ENCODE assay signal across 37 cellular contexts in genomic region chr4:18069806-18070205, GRCh38. TPM values are rescaled to one million over a fixed set of nuclear protein-coding genes. Genes with fewer than 3 reads are reported as not detected.
DNase-seq lines count a peak whose midpoint lies in the region; ATAC-seq, FAIRE-seq and TF ChIP-seq lines count a peak whose summit lies in the region.
"Had no signal": no experiment of that assay in that cellular context is flagged by ENCODE, and none has a peak within 500 bp of the region (broad histone marks: within the 10 kb centered on the region; RNA-seq: fewer than 3 reads in every experiment).

No MANE protein-coding gene starts in this region.

- H3K27me3 ChIP-seq in endothelial cell of umbilical vein (ENCODE audit: control insufficient read depth in 2 of 2, insufficient read depth in 2 of 2, low read length in 2 of 2) = no peaks in the 10 kb centered on the region
- H3K27me3 ChIP-seq: BLaER1; BLaER1 treated with 17β-estradiol and CSF1 and Interleukin-3, amounts not matched to agents 10 nM and 100 nM had no signal

- ATAC-seq in HG03175 (IDR thresholded peaks at IDR 0.05; ENCODE audit: unreplicated experiment) = no peak
- ATAC-seq: A549; CD8-positive, alpha-beta T cell had no signal

- intact Hi-C loops in endothelial cell of umbilical vein (cut with micrococcal nuclease) = loop anchor here (1.0 kb wide), 1 partner anchor 195 kb away; no protein-coding TSS in a partner anchor

- H3K36me3 Mint-ChIP-seq in endothelial cell (ENCODE audit: low read depth, unreplicated experiment) (no peaks in the 10 kb centered on the region), glutamatergic neuron (ENCODE audit: unreplicated experiment) (no peaks in the 10 kb centered on the region)
- H3K36me3 Mint-ChIP-seq: CD14-positive monocyte; CD4-positive, alpha-beta memory T cell; CD4-positive, CD25-positive, alpha-beta regulatory T cell; CD8-positive, alpha-beta T cell had no signal

- no peak overlapping the region for H2AFZ ChIP-seq in endothelial cell of umbilical vein (ENCODE audit: low read depth, low read length)

- H3K79me2 ChIP-seq in endothelial cell of umbilical vein (ENCODE audit: control insufficient read depth, insufficient read depth, low read length) = no peaks in the 10 kb centered on the region

- H3K9me1 ChIP-seq in endothelial cell of umbilical vein (replicated peaks; ENCODE audit: control insufficient read depth, extremely low read depth, insufficient read depth, low read length) = no peaks in the 10 kb centered on the region

- peaks cover 1% of the 10 kb centered on the region for H3K27me3 Mint-ChIP-seq in endothelial cell (ENCODE audit: unreplicated experiment)
- peaks cover 5% of the 10 kb centered on the region for H3K27me3 Mint-ChIP-seq in glutamatergic neuron (ENCODE audit: unreplicated experiment)

- H3K9me3 ChIP-seq in endothelial cell of umbilical vein (replicated peaks; ENCODE audit: control insufficient read depth, insufficient read depth, low read length) = no peaks in the 10 kb centered on the region
- H3K9me3 ChIP-seq: A549, BE2C, BLaER1, Caco-2 had no signal

- H3K36me3 ChIP-seq in endothelial cell of umbilical vein (ENCODE audit: control insufficient read depth in 2 of 2, extremely low read depth in 1 of 2, insufficient read depth in 2 of 2, low read length in 2 of 2) = no peaks in the 10 kb centered on the region
- H3K36me3 ChIP-seq: BE2C; BLaER1; BLaER1 treated with 17β-estradiol and CSF1 and Interleukin-3, amounts not matched to agents 10 nM and 100 nM had no signal

- H3K9ac ChIP-seq in endothelial cell of umbilical vein (replicated peaks; ENCODE audit: extremely low read depth, insufficient read depth, low read length) = no peak overlapping the region
- H3K9ac ChIP-seq: BLaER1; BLaER1 treated with 17β-estradiol and CSF1 and Interleukin-3, amounts not matched to agents 10 nM and 100 nM had no signal

- H3K4me3 Mint-ChIP-seq in endothelial cell (ENCODE audit: unreplicated experiment) = no peak overlapping the region
- no peak overlapping the region for H3K4me3 Mint-ChIP-seq in glutamatergic neuron (ENCODE audit: unreplicated experiment)
- H3K4me3 Mint-ChIP-seq: B cell; CD14-positive monocyte; CD4-positive, alpha-beta memory T cell; CD4-positive, alpha-beta T cell; CD4-positive, CD25-positive, alpha-beta regulatory T cell; CD8-positive, alpha-beta memory T cell; CD8-positive, alpha-beta T cell had no signal

- H3K4me1 Mint-ChIP-seq in endothelial cell (ENCODE audit: unreplicated experiment) = peaks cover 7% of the 10 kb centered on the region
- no peaks in the 10 kb centered on the region for H3K4me1 Mint-ChIP-seq in glutamatergic neuron (ENCODE audit: low read depth, unreplicated experiment)
- H3K4me1 Mint-ChIP-seq: B cell; CD14-positive monocyte; CD4-positive, alpha-beta memory T cell had no signal

- no peaks in the 10 kb centered on the region for H3K4me1 ChIP-seq in endothelial cell of umbilical vein (ENCODE audit: control insufficient read depth, extremely low read depth, insufficient read depth, low read length)
- H3K4me1 ChIP-seq: A549; BE2C; BLaER1; BLaER1 treated with 17β-estradiol and CSF1 and Interleukin-3, amounts not matched to agents 10 nM and 100 nM; Caco-2 had no signal

- no peak overlapping the region for H3K4me3 ChIP-seq in endothelial cell of umbilical vein (replicated peaks in 1 of 3; ENCODE audit: insufficient read depth in 1 of 3, low read depth in 1 of 3, low read length in 3 of 3)
- H3K4me3 ChIP-seq: A549; BLaER1; BLaER1 treated with 17β-estradiol and CSF1 and Interleukin-3, amounts not matched to agents 10 nM and 100 nM had no signal

- no peaks in the 10 kb centered on the region for H4K20me1 ChIP-seq in endothelial cell of umbilical vein (replicated peaks; ENCODE audit: control insufficient read depth, extremely low read depth, insufficient read depth, low read length)
- H4K20me1 ChIP-seq: BLaER1; BLaER1 treated with 17β-estradiol and CSF1 and Interleukin-3, amounts not matched to agents 10 nM and 100 nM had no signal

- no TSS peak for BruUV-seq in endothelial cell of umbilical vein (replicated peaks; lab: Mats Ljungman, UMichigan)

- CTCF ChIA-PET in endothelial cell of umbilical vein (lab: Charles Lee) = interaction anchor here (1.1 kb wide), 1 partner anchor 34 kb away, joined by 3 read pairs; no protein-coding TSS in a partner anchor

- peak overlapping the region; percentile 14 for H3K27ac Mint-ChIP-seq in endothelial cell (ENCODE audit: unreplicated experiment)
- H3K27ac Mint-ChIP-seq in glutamatergic neuron (ENCODE audit: unreplicated experiment) = no peak overlapping the region
- H3K27ac Mint-ChIP-seq: B cell; CD14-positive monocyte; CD4-positive, alpha-beta memory T cell; CD4-positive, alpha-beta T cell; CD4-positive, CD25-positive, alpha-beta regulatory T cell; CD8-positive, alpha-beta memory T cell; CD8-positive, alpha-beta T cell had no signal

- FAIRE-seq in endothelial cell of umbilical vein (lab: Jason Lieb, UNC) = no peak
- FAIRE-seq: A204.1, A549, D721Med had no signal

- dilution Hi-C loops in endothelial cell of umbilical vein (cut with MboI; ENCODE audit: extremely low pct_ligation_motif_present, low sequenced_read_pairs) = no loop called here

- DNase-seq in dermis blood vessel endothelial cell (peak; percentile 65), dermis microvascular lymphatic vessel endothelial cell (ENCODE audit: low read depth in 2 of 2) (peak; percentile 49 to 86), endothelial cell (ENCODE audit: low spot score) (no peak), endothelial cell of umbilical vein (ENCODE audit: low read depth, low spot score) (peak; percentile 56), NCI-H510A (lab: John Stamatoyannopoulos, UW) (no peak), glutamatergic neuron (no peak), NCI-H226 (no peak)
- DNase-seq: 8988T; ACHN; AML-193; BE2C; C1 segment of cervical spinal cord; Caco-2; Calu3; CD4-positive, alpha-beta memory T cell; CD4-positive, alpha-beta T cell; CD4-positive, CD25-positive, alpha-beta regulatory T cell; CD8-positive, alpha-beta memory T cell; CD8-positive, alpha-beta T cell; COR-L47; DMS 273 treated with DMSO at 0.1 percent for 48 hours; DMS153; DMS53; DMS79; DMS79 treated with DMSO at 0.1 percent for 48 hours; DND-41; EL had no signal

- no peak overlapping the region for H3K4me2 ChIP-seq in endothelial cell of umbilical vein (ENCODE audit: insufficient read depth, low read length)
- H3K4me2 ChIP-seq: A549; BLaER1; BLaER1 treated with 17β-estradiol and CSF1 and Interleukin-3, amounts not matched to agents 10 nM and 100 nM had no signal

- TF ChIP-seq POLR2A in endothelial cell of umbilical vein (IDR thresholded peaks at IDR 0.05; ENCODE audit: low read depth, low read length) = no peak

- H3K27ac ChIP-seq in endothelial cell of umbilical vein (ENCODE audit: insufficient read depth, low read depth, low read length) = no peak overlapping the region
- H3K27ac ChIP-seq: 22Rv1; A549; BLaER1; BLaER1 treated with 17β-estradiol and CSF1 and Interleukin-3, amounts not matched to agents 10 nM and 100 nM; C4-2B had no signal

- H3K9me3 Mint-ChIP-seq in endothelial cell (ENCODE audit: unreplicated experiment) = no peaks in the 10 kb centered on the region
- peaks cover 2% of the 10 kb centered on the region for H3K9me3 Mint-ChIP-seq in glutamatergic neuron (ENCODE audit: unreplicated experiment)
- H3K9me3 Mint-ChIP-seq: CD4-positive, alpha-beta T cell had no signal

- POLR2A ChIA-PET in endothelial cell of umbilical vein (lab: Charles Lee) = no interaction called here

- TF ChIP-seq CTCF in endothelial cell (IDR thresholded peaks at IDR 0.05; ENCODE audit: unreplicated experiment) (no peak), endothelial cell of umbilical vein (IDR thresholded peaks at IDR 0.05; ENCODE audit: extremely low read depth in 1 of 2, insufficient read depth in 1 of 2, low read depth in 1 of 2, low read length in 2 of 2) (no peak), glutamatergic neuron (IDR thresholded peaks at IDR 0.05; ENCODE audit: partially characterized antibody, unreplicated experiment) (no peak)

TF ChIP-seq in endothelial cell of umbilical vein, 7 proteins besides CTCF, POLR2A, EP300 and RAD21:
- TF ChIP-seq FOS (IDR thresholded peaks at IDR 0.05; ENCODE audit: borderline replicate concordance, insufficient read depth, low read length) = no peak
- no peak for TF ChIP-seq JUN (IDR thresholded peaks at IDR 0.05; ENCODE audit: borderline replicate concordance, insufficient read depth, insufficient read length, low read depth)
- no peak for TF ChIP-seq MAX (IDR thresholded peaks at IDR 0.05; ENCODE audit: insufficient read depth, insufficient read length)
- TF ChIP-seq MYC (IDR thresholded peaks at IDR 0.05; ENCODE audit: low read depth, low read length) = no peak
- no peak for TF ChIP-seq GATA2 (IDR thresholded peaks at IDR 0.05; ENCODE audit: insufficient read depth, insufficient read length, low read depth, low read length)
- TF ChIP-seq POLR2AphosphoS5 (IDR thresholded peaks at IDR 0.05; ENCODE audit: insufficient read depth, low read depth, low read length) = no peak
- TF ChIP-seq EZH2 (IDR thresholded peaks at IDR 0.05; ENCODE audit: borderline replicate concordance, low read depth, low read length, severe bottlenecking) = no peak

RNA-seq across cellular contexts. Expression of gene LCORL, which starts 48.3 kb away (rescaled TPM):
- total RNA-seq in dermis blood vessel endothelial cell (21.2 and 35.4 TPM in 2 replicates), dermis microvascular lymphatic vessel endothelial cell (11.0 and 15.0 TPM in 2 replicates), endothelial cell (ENCODE audit: unreplicated experiment) (18.4 TPM), endothelial cell of umbilical vein (17.9 and 23.9 TPM in 2 replicates), glutamatergic neuron (ENCODE audit: unreplicated experiment) (30.8 TPM)
- 2.8 and 3.7 TPM in 2 replicates for polyA plus RNA-seq in endothelial cell of umbilical vein
- polyA plus RNA-seq in endothelial cell of umbilical vein (2011; cell fraction: cytosol; rRNA removed) = 3.2 and 3.4 TPM in 2 replicates
- 8.5 and 11.4 TPM in 2 replicates for polyA plus RNA-seq in endothelial cell of umbilical vein (2011; cell fraction: nucleus; rRNA removed)
- 6.6 and 8.4 TPM in 2 replicates for polyA plus RNA-seq in endothelial cell of umbilical vein (2012)
- 12.3 and 13.1 TPM in 2 replicates for polyA minus RNA-seq in endothelial cell of umbilical vein
- polyA minus RNA-seq in endothelial cell of umbilical vein (2011; cell fraction: cytosol; rRNA and poly(A)+ RNA removed) = 2.9 TPM
- 48.0 and 58.5 TPM in 2 replicates for polyA minus RNA-seq in endothelial cell of umbilical vein (2011; cell fraction: nucleus; rRNA and poly(A)+ RNA removed)

Comparison
In these comparisons a context has a peak if more than half of its experiments do, and no peak if none do; other contexts are left out.
1. DNase-seq: peak in dermis blood vessel endothelial cell (single experiment), dermis microvascular lymphatic vessel endothelial cell (2 of 2) and endothelial cell of umbilical vein (single experiment); none in endothelial cell (single experiment), NCI-H510A (single experiment), glutamatergic neuron (single experiment) and NCI-H226 (single experiment).